20 cellular contexts compared by ENCODE assay signal in the genomic region with DNA sequence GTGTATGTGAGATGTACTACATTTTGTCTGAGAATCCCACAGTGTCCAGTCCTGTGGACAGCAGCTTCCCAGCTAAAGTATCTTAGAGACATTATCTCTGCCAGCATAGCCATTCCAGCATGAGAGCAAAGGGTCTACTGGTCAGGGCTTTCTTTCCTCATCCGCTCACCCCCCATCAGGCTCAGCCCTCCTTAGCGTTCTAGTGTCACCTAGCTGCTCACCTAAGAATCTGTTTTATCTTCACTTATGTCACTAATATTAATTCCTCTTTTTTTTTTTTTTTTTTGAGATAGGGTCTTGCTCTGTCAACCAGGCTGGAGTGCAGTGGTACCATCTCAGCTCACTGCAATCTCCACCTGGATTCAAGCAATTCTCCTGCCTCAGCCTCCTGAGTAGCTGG. TPM values are rescaled to one million over a fixed set of nuclear protein-coding genes. Genes with fewer than 3 reads are reported as not detected.
DNase-seq lines count a peak whose midpoint lies in the region; ATAC-seq and TF ChIP-seq lines count a peak whose summit lies in the region.
"Had no signal": no experiment of that assay in that cellular context is flagged by ENCODE, and none has a peak within 500 bp of the region (broad histone marks: within the 10 kb centered on the region; RNA-seq: fewer than 3 reads in every experiment).

No MANE protein-coding gene starts in this region.

- H3K27me3 Mint-ChIP-seq in activated CD8-positive, alpha-beta T cell treated with anti-CD3 and anti-CD28 coated beads, Interleukin-2, amount 10 ng/mL, durations not matched to agents 7 days and 5 days (ENCODE audit: low read depth): no peaks in the 10 kb centered on the region
- H3K27me3 Mint-ChIP-seq in activated CD8-positive, alpha-beta T cell treated with anti-CD3 and anti-CD28 coated beads for 36 hours: no peaks in the 10 kb centered on the region
- peaks cover 7% of the 10 kb centered on the region for H3K27me3 Mint-ChIP-seq in activated T-helper 1 cell treated with anti-CD3 and anti-CD28 coated beads, Interleukin-12 subunit alpha, Interleukin-12 subunit beta, Interleukin-2, Interleukin-4 antibody, amounts not matched to agents 30 ng/mL and 10 ng/mL and 1 ng/mL, durations not matched to agents 14 hours and 24 hours and 36 hours (ENCODE audit: insufficient read depth)
- H3K27me3 Mint-ChIP-seq in natural killer cell treated with Interleukin-12 subunit alpha and Interleukin-12 subunit beta and Interleukin-15 and Interleukin-18, amount 100 ng/mL, for 72 hours: no peaks in the 10 kb centered on the region

- H3K4me1 ChIP-seq in heart right ventricle (peaks cover 3 to 68% (median 45%) of the 10 kb centered on the region in 9 donors), vagina (peaks cover 60% of the 10 kb centered on the region)

- no peak for TF ChIP-seq POLR2A in vagina (IDR thresholded peaks at IDR 0.05)

- H3K4me3 Mint-ChIP-seq in activated CD8-positive, alpha-beta T cell treated with anti-CD3 and anti-CD28 coated beads, Interleukin-2, amount 10 ng/mL, durations not matched to agents 7 days and 5 days: peak overlapping the region; percentile 58
- H3K4me3 Mint-ChIP-seq in activated CD8-positive, alpha-beta T cell treated with anti-CD3 and anti-CD28 coated beads for 36 hours: no peak overlapping the region
- peak overlapping the region; percentile 39 for H3K4me3 Mint-ChIP-seq in activated T-helper 1 cell treated with anti-CD3 and anti-CD28 coated beads, Interleukin-12 subunit alpha, Interleukin-12 subunit beta, Interleukin-2, Interleukin-4 antibody, amounts not matched to agents 30 ng/mL and 10 ng/mL and 1 ng/mL, durations not matched to agents 14 hours and 24 hours and 36 hours
- H3K4me3 Mint-ChIP-seq in natural killer cell treated with Interleukin-12 subunit alpha and Interleukin-12 subunit beta and Interleukin-15 and Interleukin-18, amount 100 ng/mL, for 72 hours: peak overlapping the region; percentile 42

- POLR2A ChIA-PET in activated CD8-positive, alpha-beta T cell treated with anti-CD3 and anti-CD28 coated beads, Interleukin-2, amount 10 ng/mL, durations not matched to agents 7 days and 5 days (lab: Charles Lee): interaction anchor here (1.0 to 1.5 kb wide), 4 partner anchors 12 to 101 kb away, joined by 5 to 6 read pairs (median 5); no protein-coding TSS in a partner anchor
- POLR2A ChIA-PET in activated CD8-positive, alpha-beta T cell treated with anti-CD3 and anti-CD28 coated beads for 36 hours (lab: Charles Lee): interaction anchor here (0.9 kb wide), 1 partner anchor 12 kb away, joined by 5 read pairs; no protein-coding TSS in a partner anchor

- intact Hi-C loops in activated CD8-positive, alpha-beta T cell treated with anti-CD3 and anti-CD28 coated beads for 36 hours (cut with micrococcal nuclease): no loop called here
- intact Hi-C loops in activated T-helper 1 cell treated with anti-CD3 and anti-CD28 coated beads, Interleukin-12 subunit alpha, Interleukin-12 subunit beta, Interleukin-2, Interleukin-4 antibody, amounts not matched to agents 30 ng/mL and 10 ng/mL and 1 ng/mL, durations not matched to agents 14 hours and 24 hours and 36 hours (cut with micrococcal nuclease): no loop called here
- intact Hi-C loops in heart right ventricle (cut with DNase I) (no loop called here), vagina (cut with DNase I) (no loop called here)

- no peak overlapping the region for H3K4me3 ChIP-seq in heart right ventricle
- no peak overlapping the region for H3K4me3 ChIP-seq in vagina
- H3K4me3 ChIP-seq: esophagus muscularis mucosa, gastroesophageal sphincter had no signal

- in situ Hi-C loops in GM13977 (cut with MboI; ENCODE audit: low pct_unique_long_range_greater_than_20kb, low sequenced_read_pairs, unreplicated experiment): no loop called here

- H3K36me3 ChIP-seq in heart right ventricle (peaks cover 0 to 1% (median 0%) of the 10 kb centered on the region in 9 donors), vagina (no peaks in the 10 kb centered on the region)
- H3K36me3 ChIP-seq: esophagus muscularis mucosa, gastroesophageal sphincter, neutrophil had no signal

- 90 to 94% methylated on average over 2 of the region's 2 CpGs for WGBS in heart right ventricle, 2 donors

- CTCF ChIA-PET in activated CD8-positive, alpha-beta T cell treated with anti-CD3 and anti-CD28 coated beads, Interleukin-2, amount 10 ng/mL, durations not matched to agents 7 days and 5 days (lab: Charles Lee): interaction anchor here (0.7 to 5.1 kb wide), 22 partner anchors 8 to 273 kb away, joined by 3 to 90 read pairs (median 4); a partner anchor contains a TSS
- CTCF ChIA-PET in activated CD8-positive, alpha-beta T cell treated with anti-CD3 and anti-CD28 coated beads for 36 hours (lab: Charles Lee): interaction anchor here (0.6 to 2.5 kb wide), 7 partner anchors 8 to 273 kb away, joined by 3 to 10 read pairs (median 3); no protein-coding TSS in a partner anchor

- H3K27ac ChIP-seq in heart right ventricle (peak overlapping the region in 1 of 10 donors; percentile 24), vagina (no peak overlapping the region)
- H3K27ac ChIP-seq: esophagus muscularis mucosa, gastroesophageal sphincter, neutrophil had no signal

- H3K4me1 Mint-ChIP-seq in activated CD8-positive, alpha-beta T cell treated with anti-CD3 and anti-CD28 coated beads, Interleukin-2, amount 10 ng/mL, durations not matched to agents 7 days and 5 days (ENCODE audit: low read depth): peaks cover 48% of the 10 kb centered on the region
- H3K4me1 Mint-ChIP-seq in activated CD8-positive, alpha-beta T cell treated with anti-CD3 and anti-CD28 coated beads for 36 hours (ENCODE audit: low read depth): peaks cover 41% of the 10 kb centered on the region
- peaks cover 36% of the 10 kb centered on the region for H3K4me1 Mint-ChIP-seq in activated T-helper 1 cell treated with anti-CD3 and anti-CD28 coated beads, Interleukin-12 subunit alpha, Interleukin-12 subunit beta, Interleukin-2, Interleukin-4 antibody, amounts not matched to agents 30 ng/mL and 10 ng/mL and 1 ng/mL, durations not matched to agents 14 hours and 24 hours and 36 hours (ENCODE audit: low read depth)
- peaks cover 27 to 38% of the 10 kb centered on the region in 2 donors for H3K4me1 Mint-ChIP-seq in natural killer cell treated with Interleukin-12 subunit alpha and Interleukin-12 subunit beta and Interleukin-15 and Interleukin-18, amount 100 ng/mL, for 72 hours (ENCODE audit: low read depth in 2 of 2)

- H3K27me3 ChIP-seq in heart right ventricle (no peaks in the 10 kb centered on the region), vagina (no peaks in the 10 kb centered on the region)
- H3K27me3 ChIP-seq: esophagus muscularis mucosa, gastroesophageal sphincter, neutrophil had no signal

- no peaks in the 10 kb centered on the region for H3K36me3 Mint-ChIP-seq in activated CD8-positive, alpha-beta T cell treated with anti-CD3 and anti-CD28 coated beads, Interleukin-2, amount 10 ng/mL, durations not matched to agents 7 days and 5 days (ENCODE audit: low read depth)
- no peaks in the 10 kb centered on the region for H3K36me3 Mint-ChIP-seq in activated CD8-positive, alpha-beta T cell treated with anti-CD3 and anti-CD28 coated beads for 36 hours (ENCODE audit: low read depth)
- H3K36me3 Mint-ChIP-seq in activated T-helper 1 cell treated with anti-CD3 and anti-CD28 coated beads, Interleukin-12 subunit alpha, Interleukin-12 subunit beta, Interleukin-2, Interleukin-4 antibody, amounts not matched to agents 30 ng/mL and 10 ng/mL and 1 ng/mL, durations not matched to agents 14 hours and 24 hours and 36 hours (ENCODE audit: low read depth): no peaks in the 10 kb centered on the region
- no peaks in the 10 kb centered on the region for H3K36me3 Mint-ChIP-seq in natural killer cell treated with Interleukin-12 subunit alpha and Interleukin-12 subunit beta and Interleukin-15 and Interleukin-18, amount 100 ng/mL, for 72 hours

- no peak for TF ChIP-seq CTCF in activated CD8-positive, alpha-beta T cell treated with anti-CD3 and anti-CD28 coated beads for 36 hours (IDR thresholded peaks at IDR 0.05)
- TF ChIP-seq CTCF in GM13977 (IDR thresholded peaks at IDR 0.05; ENCODE audit: extremely low read depth, insufficient read depth, missing control alignments) (peak; percentile 12), heart right ventricle (IDR thresholded peaks at IDR 0.05) (no peak), vagina (IDR thresholded peaks at IDR 0.05) (no peak)

- no peak for DNase-seq in activated CD8-positive, alpha-beta T cell treated with anti-CD3 and anti-CD28 coated beads, Interleukin-2, amount 10 ng/mL, durations not matched to agents 7 days and 5 days
- DNase-seq in activated CD8-positive, alpha-beta T cell treated with anti-CD3 and anti-CD28 coated beads for 36 hours: no peak
- DNase-seq in GM13977 (ENCODE audit: low spot score) (no peak), heart right ventricle (no peak), mucosa of gallbladder (ENCODE audit: low spot score) (no peak), vagina (ENCODE audit: extremely low spot score in 2 of 2) (no peak)
- DNase-seq in activated T-helper 1 cell treated with anti-CD3 and anti-CD28 coated beads, Interleukin-12 subunit alpha, Interleukin-12 subunit beta, Interleukin-2, Interleukin-4 antibody, amounts not matched to agents 30 ng/mL and 10 ng/mL and 1 ng/mL, durations not matched to agents 14 hours and 24 hours and 36 hours (ENCODE audit: low spot score): no peak
- no peak for DNase-seq in natural killer cell treated with Interleukin-12 subunit alpha and Interleukin-12 subunit beta and Interleukin-15 and Interleukin-18, amount 100 ng/mL, for 72 hours (ENCODE audit: low spot score)
- DNase-seq: activated CD4-positive, alpha-beta T cell treated with anti-CD3 and anti-CD28 coated beads, Interleukin-2, amount 50 U/mL, for 48 hours; DMS79 treated with DMSO at 0.1 percent for 48 hours; IMR-90; left cardiac atrium; NCI-H2029 treated with DMSO at 0.1 percent for 48 hours; NCI-H446; small intestine; stimulated activated CD4-positive, alpha-beta T cell treated with anti-CD3 and anti-CD28 coated beads, Interleukin-4, amount 100 ng/mL, for 1 hour; substantia nigra had no signal

- no peak for ATAC-seq in activated CD8-positive, alpha-beta T cell treated with anti-CD3 and anti-CD28 coated beads, Interleukin-2, amount 10 ng/mL, durations not matched to agents 7 days and 5 days
- ATAC-seq in activated CD8-positive, alpha-beta T cell treated with anti-CD3 and anti-CD28 coated beads for 36 hours: no peak
- no peak for ATAC-seq in natural killer cell treated with Interleukin-12 subunit alpha and Interleukin-12 subunit beta and Interleukin-15 and Interleukin-18, amount 100 ng/mL, for 72 hours
- ATAC-seq in heart right ventricle: no peak
- ATAC-seq: gastroesophageal sphincter, left cardiac atrium had no signal

- H3K9me3 Mint-ChIP-seq in activated CD8-positive, alpha-beta T cell treated with anti-CD3 and anti-CD28 coated beads, Interleukin-2, amount 10 ng/mL, durations not matched to agents 7 days and 5 days (ENCODE audit: insufficient read depth): no peaks in the 10 kb centered on the region
- no peaks in the 10 kb centered on the region for H3K9me3 Mint-ChIP-seq in activated CD8-positive, alpha-beta T cell treated with anti-CD3 and anti-CD28 coated beads for 36 hours
- no peaks in the 10 kb centered on the region for H3K9me3 Mint-ChIP-seq in activated T-helper 1 cell treated with anti-CD3 and anti-CD28 coated beads, Interleukin-12 subunit alpha, Interleukin-12 subunit beta, Interleukin-2, Interleukin-4 antibody, amounts not matched to agents 30 ng/mL and 10 ng/mL and 1 ng/mL, durations not matched to agents 14 hours and 24 hours and 36 hours
- H3K9me3 Mint-ChIP-seq in natural killer cell treated with Interleukin-12 subunit alpha and Interleukin-12 subunit beta and Interleukin-15 and Interleukin-18, amount 100 ng/mL, for 72 hours: no peaks in the 10 kb centered on the region

- H3K9me3 ChIP-seq in heart right ventricle (no peaks in the 10 kb centered on the region), vagina (no peaks in the 10 kb centered on the region)
- H3K9me3 ChIP-seq: esophagus muscularis mucosa, gastroesophageal sphincter, neutrophil had no signal

- H3K27ac Mint-ChIP-seq in activated CD8-positive, alpha-beta T cell treated with anti-CD3 and anti-CD28 coated beads, Interleukin-2, amount 10 ng/mL, durations not matched to agents 7 days and 5 days: peak overlapping the region; percentile 76
- H3K27ac Mint-ChIP-seq in activated CD8-positive, alpha-beta T cell treated with anti-CD3 and anti-CD28 coated beads for 36 hours: no peak overlapping the region
- no peak overlapping the region for H3K27ac Mint-ChIP-seq in activated T-helper 1 cell treated with anti-CD3 and anti-CD28 coated beads, Interleukin-12 subunit alpha, Interleukin-12 subunit beta, Interleukin-2, Interleukin-4 antibody, amounts not matched to agents 30 ng/mL and 10 ng/mL and 1 ng/mL, durations not matched to agents 14 hours and 24 hours and 36 hours
- peak overlapping the region in 1 of 2 donors; percentile 41 for H3K27ac Mint-ChIP-seq in natural killer cell treated with Interleukin-12 subunit alpha and Interleukin-12 subunit beta and Interleukin-15 and Interleukin-18, amount 100 ng/mL, for 72 hours

RNA-seq across cellular contexts. Expression of a gene that starts 15.6 kb away (rescaled TPM):
- 10 to 100 TPM; 35.1 to 43.2 TPM for total RNA-seq in activated CD8-positive, alpha-beta T cell treated with anti-CD3 and anti-CD28 coated beads, Interleukin-2, amount 10 ng/mL, durations not matched to agents 7 days and 5 days
- 10 to 100 TPM; 13.6 to 17.5 TPM for total RNA-seq in activated CD8-positive, alpha-beta T cell treated with anti-CD3 and anti-CD28 coated beads for 36 hours
- 12.5 and 13.4 TPM in 2 replicates for total RNA-seq in activated T-helper 1 cell treated with anti-CD3 and anti-CD28 coated beads, Interleukin-12 subunit alpha, Interleukin-12 subunit beta, Interleukin-2, Interleukin-4 antibody, amounts not matched to agents 30 ng/mL and 10 ng/mL and 1 ng/mL, durations not matched to agents 14 hours and 24 hours and 36 hours
- 10 to 100 TPM; 17.7 to 26.3 TPM for total RNA-seq in natural killer cell treated with Interleukin-12 subunit alpha and Interleukin-12 subunit beta and Interleukin-15 and Interleukin-18, amount 100 ng/mL, for 72 hours
- total RNA-seq in heart right ventricle: 10 to 100 TPM; 13.2 to 28.7 (median 21.7) TPM
- polyA plus RNA-seq in heart right ventricle: 10 to 100 TPM; 13.5 to 24.0 TPM
- 46.6 TPM for total RNA-seq in mucosa of gallbladder
- 71.2 TPM for total RNA-seq in vagina

RNA-seq across cellular contexts. Expression of a gene that starts 49.1 kb away (rescaled TPM):
- total RNA-seq in activated CD8-positive, alpha-beta T cell treated with anti-CD3 and anti-CD28 coated beads, Interleukin-2, amount 10 ng/mL, durations not matched to agents 7 days and 5 days: 10 to 100 TPM; 38.7 to 39.2 TPM
- 10 to 100 TPM; 31.0 to 33.5 TPM for total RNA-seq in activated CD8-positive, alpha-beta T cell treated with anti-CD3 and anti-CD28 coated beads for 36 hours
- total RNA-seq in activated T-helper 1 cell treated with anti-CD3 and anti-CD28 coated beads, Interleukin-12 subunit alpha, Interleukin-12 subunit beta, Interleukin-2, Interleukin-4 antibody, amounts not matched to agents 30 ng/mL and 10 ng/mL and 1 ng/mL, durations not matched to agents 14 hours and 24 hours and 36 hours: 51.5 and 52.8 TPM in 2 replicates
- total RNA-seq in natural killer cell treated with Interleukin-12 subunit alpha and Interleukin-12 subunit beta and Interleukin-15 and Interleukin-18, amount 100 ng/mL, for 72 hours: 10 to 100 TPM; 33.8 to 49.8 TPM
- total RNA-seq in heart right ventricle: 10 to 100 TPM; 13.9 to 20.4 (median 18.5) TPM
- polyA plus RNA-seq in heart right ventricle: 10 to 100 TPM; 12.9 to 16.0 TPM
- total RNA-seq in mucosa of gallbladder: 17.1 TPM
- 15.7 TPM for total RNA-seq in vagina
